7 cellular contexts compared by ENCODE assay signal in the genomic region with DNA sequence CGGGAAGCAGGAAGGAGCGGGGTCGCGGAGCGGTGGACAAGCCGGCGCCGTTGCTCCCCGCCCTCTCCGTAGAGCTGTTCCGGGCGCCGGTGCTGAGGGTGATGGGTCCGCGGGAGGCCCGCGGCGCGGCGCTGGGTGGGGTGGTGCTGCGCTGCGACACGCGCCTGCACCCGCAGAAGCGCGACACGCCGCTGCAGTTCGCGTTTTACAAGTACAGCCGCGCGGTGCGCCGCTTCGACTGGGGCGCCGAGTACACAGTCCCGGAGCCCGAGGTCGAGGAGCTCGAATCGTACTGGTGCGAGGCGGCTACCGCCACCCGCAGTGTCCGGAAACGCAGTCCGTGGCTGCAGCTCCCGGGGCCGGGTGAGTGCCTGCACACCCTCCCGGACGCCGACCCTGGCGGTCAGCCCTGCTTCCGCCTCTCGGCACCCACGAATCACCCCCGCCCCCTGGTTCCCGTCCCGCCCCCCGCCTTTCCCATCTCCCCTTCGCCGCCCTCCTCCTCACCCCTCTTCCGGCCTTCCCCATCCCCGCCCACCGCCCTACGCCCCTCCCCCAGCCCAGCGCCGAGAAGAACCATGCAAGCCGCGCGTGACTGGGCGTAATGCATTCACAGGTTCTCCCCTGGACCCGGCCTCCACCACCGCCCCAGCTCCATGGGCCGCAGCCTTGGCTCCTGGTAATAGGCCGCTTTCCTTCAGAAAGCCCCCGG. TPM values are rescaled to one million over a fixed set of nuclear protein-coding genes. Genes with fewer than 3 reads are reported as not detected.
A peak's percentile ranks its signal among the peaks of the same experiment; 100 is the strongest.
DNase-seq lines count a peak whose midpoint lies in the region; ATAC-seq and TF ChIP-seq lines count a peak whose summit lies in the region.

No MANE protein-coding gene starts in this region.

- in situ Hi-C loops in GM13976 (cut with MboI; ENCODE audit: low sequenced_read_pairs, unreplicated experiment): loop anchor here (25.0 kb wide), 1 partner anchor 89 kb away; a partner anchor contains a TSS

- H3K4me3 Mint-ChIP-seq in activated B cell treated with CpG ODN at 0.5 μM for 24 hours: peak overlapping the region; percentile 96
- H3K4me3 Mint-ChIP-seq in central memory CD8-positive, alpha-beta T cell: peak overlapping the region; percentile 96

- TF ChIP-seq CTCF in GM13976 (IDR thresholded peaks at IDR 0.05; ENCODE audit: borderline replicate concordance, control extremely low read depth, extremely low read depth, insufficient read depth, missing control alignments) (no peak), activated B cell treated with CpG ODN at 0.5 μM for 24 hours (IDR thresholded peaks at IDR 0.05) (no peak)

- ATAC-seq in HG02623 (IDR thresholded peaks at IDR 0.05; ENCODE audit: unreplicated experiment) (peak; percentile 52), activated B cell treated with CpG ODN at 0.5 μM for 24 hours (ENCODE audit: low read depth) (peak; percentile 72)
- ATAC-seq in central memory CD8-positive, alpha-beta T cell (replicated peaks; ENCODE audit: extremely low read depth, poor library complexity, severe bottlenecking): peak; percentile 69

- no peaks in the 10 kb centered on the region for H3K9me3 Mint-ChIP-seq in activated B cell treated with CpG ODN at 0.5 μM for 24 hours
- no peaks in the 10 kb centered on the region for H3K9me3 Mint-ChIP-seq in central memory CD8-positive, alpha-beta T cell

- DNase-seq in GM13976 (ENCODE audit: low spot score): peak; percentile 89
- DNase-seq in NCI-H146 treated with DMSO at 0.1 percent for 48 hours (lab: John Stamatoyannopoulos, UW; ENCODE audit: unreplicated experiment): peak; percentile 43
- DNase-seq in activated B cell treated with CpG ODN at 0.5 μM for 24 hours: peak; percentile 70
- peak; percentile 50 to 63 for DNase-seq in central memory CD8-positive, alpha-beta T cell (ENCODE audit: low spot score in 2 of 2)
- peak; percentile 95 for DNase-seq in islet precursor cell
- peak; percentile 43 for DNase-seq in stimulated activated CD4-positive, alpha-beta T cell treated with anti-CD3 and anti-CD28 coated beads, Interleukin-15, amount 100 ng/mL, for 1 hour (ENCODE audit: low read depth in 1 of 2, low spot score in 1 of 2)

- no peaks in the 10 kb centered on the region for H3K36me3 Mint-ChIP-seq in activated B cell treated with CpG ODN at 0.5 μM for 24 hours (ENCODE audit: low read depth)
- peaks cover 11% of the 10 kb centered on the region for H3K36me3 Mint-ChIP-seq in central memory CD8-positive, alpha-beta T cell (ENCODE audit: insufficient read depth)

- intact Hi-C loops in activated B cell treated with CpG ODN at 0.5 μM for 24 hours (cut with micrococcal nuclease): loop anchor here (1.0 kb wide), 3 partner anchors 8 to 21 kb away; no protein-coding TSS in a partner anchor

- peak overlapping the region; percentile 94 for H3K27ac Mint-ChIP-seq in activated B cell treated with CpG ODN at 0.5 μM for 24 hours
- H3K27ac Mint-ChIP-seq in central memory CD8-positive, alpha-beta T cell (ENCODE audit: low read depth): peak overlapping the region; percentile 96

- no peaks in the 10 kb centered on the region for H3K27me3 Mint-ChIP-seq in activated B cell treated with CpG ODN at 0.5 μM for 24 hours
- H3K27me3 Mint-ChIP-seq in central memory CD8-positive, alpha-beta T cell: no peaks in the 10 kb centered on the region

- CTCF ChIA-PET in activated B cell treated with CpG ODN at 0.5 μM for 24 hours (lab: Charles Lee): interaction anchor here (0.6 to 6.6 kb wide), 7 partner anchors 10 to 79 kb away, joined by 3 to 57 read pairs (median 7); a partner anchor contains a TSS

- POLR2A ChIA-PET in activated B cell treated with CpG ODN at 0.5 μM for 24 hours (lab: Charles Lee): interaction anchor here (0.7 to 5.9 kb wide), 14 partner anchors 9 to 711 kb away, joined by 3 to 144 read pairs (median 6); a partner anchor contains a TSS

- peaks cover 61% of the 10 kb centered on the region for H3K4me1 Mint-ChIP-seq in activated B cell treated with CpG ODN at 0.5 μM for 24 hours
- H3K4me1 Mint-ChIP-seq in central memory CD8-positive, alpha-beta T cell: peaks cover 54% of the 10 kb centered on the region

RNA-seq across cellular contexts. Expression of a gene that starts 5.4 kb away (rescaled TPM):
- total RNA-seq in activated B cell treated with CpG ODN at 0.5 μM for 24 hours: 2.1 and 2.4 TPM in 2 replicates

RNA-seq across cellular contexts. Expression of a gene that starts 19.8 kb away (rescaled TPM):
- total RNA-seq in activated B cell treated with CpG ODN at 0.5 μM for 24 hours: 175 and 178 TPM in 2 replicates

RNA-seq across cellular contexts. Expression of a gene that starts 22.8 kb away (rescaled TPM):
- total RNA-seq in activated B cell treated with CpG ODN at 0.5 μM for 24 hours: 37.2 and 38.9 TPM in 2 replicates

RNA-seq across cellular contexts. Expression of a gene that starts 39.3 kb away (rescaled TPM):
- 23.7 and 24.6 TPM in 2 replicates for total RNA-seq in activated B cell treated with CpG ODN at 0.5 μM for 24 hours

Comparison
In these comparisons a context has a peak if more than half of its experiments do, and no peak if none do; other contexts are left out.
1. Peak in every context shown above with its lines: DNase-seq and ATAC-seq.
2. DNase-seq: peak in every context shown above with its lines; median percentile 95 in islet precursor cell; 89 in GM13976; 70 in activated B cell treated with CpG ODN at 0.5 μM for 24 hours; 56 in central memory CD8-positive, alpha-beta T cell; 43 in NCI-H146 treated with DMSO at 0.1 percent for 48 hours; 43 in stimulated activated CD4-positive, alpha-beta T cell treated with anti-CD3 and anti-CD28 coated beads, Interleukin-15, amount 100 ng/mL, for 1 hour.